In the genomic region with DNA sequence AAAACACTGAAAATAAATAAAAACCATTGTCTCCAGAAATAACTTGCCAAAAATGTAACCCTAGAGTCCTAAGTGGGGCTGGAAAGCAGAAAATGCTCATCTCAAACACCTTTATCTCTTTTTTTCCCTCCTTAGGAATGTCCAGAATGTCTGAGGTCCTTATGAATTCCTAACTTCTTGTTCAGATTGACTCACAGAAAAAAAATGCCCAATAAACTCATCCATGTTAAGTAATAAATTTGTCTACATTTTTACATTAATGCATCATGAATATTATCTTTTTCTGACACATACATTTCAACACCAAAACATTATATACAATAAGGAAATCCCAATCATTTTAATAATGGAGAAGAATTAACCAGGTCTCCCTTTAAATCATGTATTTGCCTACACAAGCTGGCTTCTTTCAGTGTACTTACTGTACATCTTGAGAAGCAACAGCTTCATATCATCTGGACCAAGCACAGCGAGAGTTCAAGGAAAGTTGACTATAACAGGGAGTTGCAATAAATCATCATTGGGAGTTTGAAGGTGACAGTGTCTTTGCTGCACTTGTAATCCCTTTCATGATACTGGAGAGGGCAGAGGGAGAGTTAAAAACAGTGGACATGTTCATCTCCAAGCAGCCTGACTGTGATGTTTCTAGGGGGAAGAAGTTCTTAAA, we compare ENCODE assay signal across 1 cellular context.
TF ChIP-seq lines count a peak whose summit lies in the region.

No MANE protein-coding gene starts in this region.

TF ChIP-seq in SK-N-SH, 30 proteins besides CTCF, POLR2A, EP300 and RAD21 (continued from another document):
- TF ChIP-seq, protein P1, sequence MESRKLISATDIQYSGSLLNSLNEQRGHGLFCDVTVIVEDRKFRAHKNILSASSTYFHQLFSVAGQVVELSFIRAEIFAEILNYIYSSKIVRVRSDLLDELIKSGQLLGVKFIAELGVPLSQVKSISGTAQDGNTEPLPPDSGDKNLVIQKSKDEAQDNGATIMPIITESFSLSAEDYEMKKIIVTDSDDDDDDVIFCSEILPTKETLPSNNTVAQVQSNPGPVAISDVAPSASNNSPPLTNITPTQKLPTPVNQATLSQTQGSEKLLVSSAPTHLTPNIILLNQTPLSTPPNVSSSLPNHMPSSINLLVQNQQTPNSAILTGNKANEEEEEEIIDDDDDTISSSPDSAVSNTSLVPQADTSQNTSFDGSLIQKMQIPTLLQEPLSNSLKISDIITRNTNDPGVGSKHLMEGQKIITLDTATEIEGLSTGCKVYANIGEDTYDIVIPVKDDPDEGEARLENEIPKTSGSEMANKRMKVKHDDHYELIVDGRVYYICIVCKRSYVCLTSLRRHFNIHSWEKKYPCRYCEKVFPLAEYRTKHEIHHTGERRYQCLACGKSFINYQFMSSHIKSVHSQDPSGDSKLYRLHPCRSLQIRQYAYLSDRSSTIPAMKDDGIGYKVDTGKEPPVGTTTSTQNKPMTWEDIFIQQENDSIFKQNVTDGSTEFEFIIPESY (IDR thresholded peaks at IDR 0.05; ENCODE audit: borderline replicate concordance, low read depth): no peak
- TF ChIP-seq NFIC (IDR thresholded peaks at IDR 0.05; ENCODE audit: borderline replicate concordance) (peak; percentile 42; the same call in 1 of the 2 replicates), FOSL2 (IDR thresholded peaks at IDR 0.05; ENCODE audit: borderline replicate concordance, low read depth) (peak; percentile 70), JUND (IDR thresholded peaks at IDR 0.05) (peak; percentile 42)
